In genomic region chr15:101176625-101177024, GRCh38 we compare ENCODE assay signal across 13 cellular contexts.
DNase-seq lines count a peak whose midpoint lies in the region; ATAC-seq, FAIRE-seq and TF ChIP-seq lines count a peak whose summit lies in the region.
"Had no signal": no experiment of that assay in that cellular context is flagged by ENCODE, and none has a peak within 500 bp of the region (broad histone marks: within the 10 kb centered on the region; RNA-seq: fewer than 3 reads in every experiment).

No MANE protein-coding gene starts in this region.

- H3K36me3 Mint-ChIP-seq in astrocyte (ENCODE audit: low read depth, unreplicated experiment): peaks cover 45% of the 10 kb centered on the region
- peaks cover 16% of the 10 kb centered on the region for H3K36me3 Mint-ChIP-seq in glutamatergic neuron (ENCODE audit: unreplicated experiment)

- H3K9ac ChIP-seq in astrocyte (ENCODE audit: low read length) (peak overlapping the region; percentile 8), subcutaneous abdominal adipose tissue (ENCODE audit: low read length in 5 of 5) (no peak overlapping the region)

- peak overlapping the region; percentile 36 for H3K27ac ChIP-seq in astrocyte (ENCODE audit: low read depth, low read length)
- peak overlapping the region; percentile 40 for H3K27ac ChIP-seq in subcutaneous abdominal adipose tissue (ENCODE audit: low read depth, low read length)
- H3K27ac ChIP-seq: 22Rv1 had no signal

- H3K9me3 ChIP-seq in astrocyte (ENCODE audit: insufficient read depth, low read depth, low read length) (no peaks in the 10 kb centered on the region), subcutaneous abdominal adipose tissue (ENCODE audit: control insufficient read depth in 5 of 5, low read length in 5 of 5) (no peaks in the 10 kb centered on the region)

- TF ChIP-seq POLR2A in GM12892 (IDR thresholded peaks at IDR 0.05; ENCODE audit: low read depth, low read length): no peak

- FAIRE-seq in astrocyte (lab: Jason Lieb, UNC): no peak
- no peak for FAIRE-seq in GM12892 (lab: Jason Lieb, UNC)
- FAIRE-seq: G401.6 had no signal

- DNase-seq in SIG-M5 treated with dmso at 0.1 percent for 504 hours (lab: John Stamatoyannopoulos, UW; ENCODE audit: unreplicated experiment) (peak; percentile 39), SIG-M5 (lab: John Stamatoyannopoulos, UW) (no peak), astrocyte (ENCODE audit: low read depth) (peak; percentile 47), left ventricle myocardium superior (no peak), glutamatergic neuron (no peak), GM12892 (ENCODE audit: insufficient read length) (no peak)
- DNase-seq: activated CD4-positive, alpha-beta T cell treated with anti-CD3 and anti-CD28 coated beads for 36 hours; amygdala; NCI-H2029 had no signal

- TF ChIP-seq CTCF in astrocyte (IDR thresholded peaks at IDR 0.05; ENCODE audit: insufficient read depth, low read depth, low read length) (no peak), glutamatergic neuron (IDR thresholded peaks at IDR 0.05; ENCODE audit: partially characterized antibody, unreplicated experiment) (no peak)

- H3K4me2 ChIP-seq in astrocyte (ENCODE audit: low read length): peak overlapping the region; percentile 18

- H3K4me3 ChIP-seq in astrocyte (ENCODE audit: insufficient read depth, low read depth, low read length): no peak overlapping the region
- no peak overlapping the region for H3K4me3 ChIP-seq in subcutaneous abdominal adipose tissue (ENCODE audit: low read depth in 1 of 5, low read length in 5 of 5)

- H3K79me2 ChIP-seq in astrocyte (ENCODE audit: insufficient read depth, low read length): peaks cover 85% of the 10 kb centered on the region

- ATAC-seq in left ventricle myocardium superior (peak; percentile 62), HG03175 (IDR thresholded peaks at IDR 0.05; ENCODE audit: unreplicated experiment) (no peak)
- ATAC-seq: activated CD4-positive, alpha-beta T cell treated with anti-CD3 and anti-CD28 coated beads for 36 hours had no signal

- H3K36me3 ChIP-seq in astrocyte (ENCODE audit: insufficient read depth, low read length) (peaks cover 28% of the 10 kb centered on the region), subcutaneous abdominal adipose tissue (ENCODE audit: control insufficient read depth in 5 of 5, insufficient read depth in 5 of 5, low read length in 5 of 5) (peaks cover 0 to 21% (median 18%) of the 10 kb centered on the region in 5 donors)

- H3K4me1 ChIP-seq in astrocyte (ENCODE audit: insufficient read depth, low read length): peaks cover 20% of the 10 kb centered on the region
- H3K4me1 ChIP-seq in subcutaneous abdominal adipose tissue (ENCODE audit: control insufficient read depth in 5 of 5, insufficient read depth in 5 of 5, low read length in 5 of 5): peaks cover 0 to 39% (median 21%) of the 10 kb centered on the region in 5 donors

- H3K27ac Mint-ChIP-seq in astrocyte (ENCODE audit: unreplicated experiment) (no peak overlapping the region), glutamatergic neuron (ENCODE audit: unreplicated experiment) (no peak overlapping the region)
- H3K27ac Mint-ChIP-seq: activated CD4-positive, alpha-beta T cell treated with anti-CD3 and anti-CD28 coated beads for 36 hours had no signal

- H2AFZ ChIP-seq in astrocyte (ENCODE audit: low read depth, low read length): no peak overlapping the region

- H3K9me3 Mint-ChIP-seq in astrocyte (ENCODE audit: unreplicated experiment) (no peaks in the 10 kb centered on the region), glutamatergic neuron (ENCODE audit: unreplicated experiment) (peaks cover 3% of the 10 kb centered on the region)

- H3K4me1 Mint-ChIP-seq in astrocyte (ENCODE audit: low read depth, unreplicated experiment) (peaks cover 5% of the 10 kb centered on the region), glutamatergic neuron (ENCODE audit: low read depth, unreplicated experiment) (peaks cover 37% of the 10 kb centered on the region)

- no peaks in the 10 kb centered on the region for H3K27me3 Mint-ChIP-seq in astrocyte (ENCODE audit: low read depth, unreplicated experiment)
- H3K27me3 Mint-ChIP-seq in glutamatergic neuron (ENCODE audit: unreplicated experiment): peaks cover 17% of the 10 kb centered on the region
- H3K27me3 Mint-ChIP-seq: activated CD4-positive, alpha-beta T cell treated with anti-CD3 and anti-CD28 coated beads for 36 hours had no signal

- H3K4me3 Mint-ChIP-seq in astrocyte (ENCODE audit: unreplicated experiment) (no peak overlapping the region), glutamatergic neuron (ENCODE audit: unreplicated experiment) (no peak overlapping the region)
- H3K4me3 Mint-ChIP-seq: activated CD4-positive, alpha-beta T cell treated with anti-CD3 and anti-CD28 coated beads for 36 hours had no signal

- intact Hi-C loops in left ventricle myocardium superior (cut with micrococcal nuclease): no loop called here

- peaks cover 19% of the 10 kb centered on the region for H4K20me1 ChIP-seq in astrocyte (ENCODE audit: insufficient read depth, low read length)

- H3K27me3 ChIP-seq in astrocyte (ENCODE audit: insufficient read depth, low read length): no peaks in the 10 kb centered on the region
- H3K27me3 ChIP-seq in subcutaneous abdominal adipose tissue (ENCODE audit: control insufficient read depth in 5 of 5, insufficient read depth in 4 of 5, low read length in 5 of 5): no peaks in the 10 kb centered on the region

Comparison
In these comparisons a context has a peak if more than half of its experiments do, and no peak if none do; other contexts are left out.
1. DNase-seq: peak in SIG-M5 treated with dmso at 0.1 percent for 504 hours (single experiment) and astrocyte (single experiment); none in SIG-M5 (single experiment), left ventricle myocardium superior (single experiment), glutamatergic neuron (single experiment) and GM12892 (single experiment).